In the genomic region with DNA sequence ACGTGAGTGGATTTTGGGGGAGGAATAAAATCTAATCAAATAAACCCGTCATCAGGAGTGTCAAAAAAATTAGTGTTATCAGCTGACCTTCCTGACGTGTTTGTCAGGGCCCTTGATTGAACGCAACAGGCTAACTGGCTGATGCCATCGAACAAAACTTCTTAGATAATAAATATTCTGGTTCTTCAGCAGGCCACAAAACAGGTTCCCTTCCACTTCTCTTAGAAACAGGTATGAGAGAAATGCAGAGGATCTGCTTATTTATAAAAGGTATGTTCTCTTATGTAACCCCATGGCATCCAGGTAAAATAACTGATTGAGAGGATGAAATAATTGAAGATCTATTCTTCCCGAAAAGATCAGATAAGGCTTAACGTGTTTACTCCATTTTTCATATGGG, we compare ENCODE assay signal across 33 cellular contexts.
"Had no signal": no experiment of that assay in that cellular context is flagged by ENCODE, and none has a peak within 500 bp of the region (broad histone marks: within the 10 kb centered on the region; RNA-seq: fewer than 3 reads in every experiment).

No MANE protein-coding gene starts in this region.

- H3K27ac ChIP-seq: KMS-11 had no signal

- DNase-seq: Karpas-422, Kasumi-1, KG1, MG63, MM.1S, MV-4-11, NCI-H1048, NCI-H1092, NCI-H1092 treated with DMSO at 0.1 percent for 48 hours, NCI-H1105, NCI-H1105 treated with DMSO at 0.1 percent for 48 hours, NCI-H1417 treated with DMSO at 0.1 percent for 48 hours, NCI-H1436, NCI-H1436 treated with DMSO at 0.1 percent for 48 hours, NCI-H146, NCI-H1694, NCI-H1694 treated with DMSO at 0.1 percent for 48 hours, NCI-H187, NCI-H1930, NCI-H2029, NCI-H2029 treated with DMSO at 0.1 percent for 48 hours, NCI-H2081, NCI-H2081 treated with DMSO at 0.1 percent for 48 hours, NCI-H2107, NCI-H2171, NCI-H2171 treated with DMSO at 0.1 percent for 48 hours, NCI-H2227 treated with DMSO at 0.1 percent for 48 hours, NCI-H226, NCI-H345, NCI-H446, NCI-H446 treated with DMSO at 0.1 percent for 48 hours, NCI-H510A had no signal

- H3K36me3 ChIP-seq: MG63 had no signal

- H3K4me2 ChIP-seq: KMS-11 had no signal

- H3K27me3 ChIP-seq: MG63 had no signal

- H3K9me3 ChIP-seq: MG63 had no signal

- H3K9ac ChIP-seq: KMS-11 had no signal

- H3K4me3 ChIP-seq: MG63 had no signal
